ENCODE assay signal across 24 cellular contexts in the genomic region with DNA sequence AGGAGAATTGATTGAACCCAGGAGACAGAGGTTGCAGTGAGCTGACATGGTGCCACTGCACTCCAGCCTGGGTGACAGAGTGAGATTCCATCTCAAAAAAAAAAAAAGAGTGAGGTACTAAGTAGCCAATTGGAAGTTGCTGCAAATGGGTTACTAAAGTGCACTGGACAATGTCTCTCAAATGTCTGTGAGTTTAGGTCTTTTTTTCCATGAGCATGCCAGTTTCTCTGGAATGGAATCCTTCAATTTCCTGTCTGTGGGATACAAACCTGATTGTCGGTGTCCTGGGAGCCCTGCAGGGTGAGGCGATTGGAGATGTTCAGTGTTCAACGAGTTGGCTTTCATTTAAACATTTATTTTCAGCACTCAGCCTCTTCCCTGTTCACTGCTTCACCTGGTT.
"Had no signal": no experiment of that assay in that cellular context is flagged by ENCODE, and none has a peak within 500 bp of the region (broad histone marks: within the 10 kb centered on the region; RNA-seq: fewer than 3 reads in every experiment).

No MANE protein-coding gene starts in this region.

- H3K36me3 ChIP-seq: gastroesophageal sphincter, heart left ventricle, left lung, prostate gland, right atrium auricular region, suprapubic skin, transverse colon, vagina had no signal

- H2AFZ ChIP-seq: hepatocyte had no signal

- H3K79me2 ChIP-seq: hepatocyte had no signal

- H3K27ac ChIP-seq: coronary artery, gastroesophageal sphincter, heart left ventricle, hepatocyte, left lung, prostate gland, right atrium auricular region, suprapubic skin, transverse colon, vagina had no signal

- H3K4me3 ChIP-seq: coronary artery, gastroesophageal sphincter, heart left ventricle, hepatocyte, left lung, mucosa of descending colon, prostate gland, right atrium auricular region, smooth muscle cell, suprapubic skin, transverse colon, vagina had no signal

- H3K27me3 ChIP-seq: gastroesophageal sphincter, heart left ventricle, hepatocyte, left lung, right atrium auricular region, suprapubic skin, transverse colon, vagina had no signal

- DNase-seq: effector memory CD8-positive, alpha-beta T cell; foreskin fibroblast; heart left ventricle; left cardiac atrium; left lung; mucosa of descending colon; naive thymus-derived CD4-positive, alpha-beta T cell; nucleus accumbens; stimulated activated CD4-positive, alpha-beta T cell treated with anti-CD3 and anti-CD28 coated beads, Interleukin-12 subunit alpha, Interleukin-12 subunit beta, amount 100 ng/mL, for 4 hours; stimulated activated CD4-positive, alpha-beta T cell treated with anti-CD3 and anti-CD28 coated beads, Interleukin-1b, Interleukin-23, amount 100 ng/mL, for 48 hours; stimulated activated CD4-positive, alpha-beta T cell treated with anti-CD3 and anti-CD28 coated beads, Interleukin-4, amount 100 ng/mL, for 1 hour; stimulated activated CD8-positive, alpha-beta memory T cell treated with anti-CD3 and anti-CD28 coated beads, Interleukin-4, amount 100 ng/mL, for 48 hours; stimulated activated naive CD4-positive, alpha-beta T cell; stimulated activated naive CD8-positive, alpha-beta T cell treated with anti-CD3 and anti-CD28 coated beads, Interleukin-15, amount 100 ng/mL, for 72 hours; transverse colon had no signal

- ATAC-seq: effector memory CD8-positive, alpha-beta T cell; gastroesophageal sphincter; heart left ventricle; left cardiac atrium; left lung; mucosa of descending colon; naive thymus-derived CD4-positive, alpha-beta T cell; sciatic nerve; stimulated activated naive CD8-positive, alpha-beta T cell treated with anti-CD3 and anti-CD28 coated beads, Interleukin-15, amount 100 ng/mL, for 72 hours had no signal

- H3K9me3 ChIP-seq: gastroesophageal sphincter, heart left ventricle, left lung, mucosa of descending colon, prostate gland, right atrium auricular region, suprapubic skin, transverse colon, vagina had no signal

- H3K4me2 ChIP-seq: hepatocyte, smooth muscle cell had no signal
